23 cellular contexts compared by ENCODE assay signal in genomic region chr1:221782970-221783369, GRCh38. TPM values are rescaled to one million over a fixed set of nuclear protein-coding genes. Genes with fewer than 3 reads are reported as not detected.
DNase-seq lines count a peak whose midpoint lies in the region; ATAC-seq, FAIRE-seq and TF ChIP-seq lines count a peak whose summit lies in the region.
"Had no signal": no experiment of that assay in that cellular context is flagged by ENCODE, and none has a peak within 500 bp of the region (broad histone marks: within the 10 kb centered on the region; RNA-seq: fewer than 3 reads in every experiment).

No MANE protein-coding gene starts in this region.

- no peak overlapping the region for H3K9ac ChIP-seq in neural progenitor cell
- H3K9ac ChIP-seq: parathyroid adenoma had no signal

- CTCF ChIA-PET in activated CD4-positive, alpha-beta T cell treated with anti-CD3 and anti-CD28 coated beads for 36 hours (lab: Charles Lee): interaction anchor here (0.6 to 1.6 kb wide), 2 partner anchors 70 to 96 kb away, joined by 3 to 4 read pairs; no protein-coding TSS in a partner anchor

- no peak for DNase-seq in activated CD4-positive, alpha-beta T cell treated with anti-CD3 and anti-CD28 coated beads for 36 hours
- DNase-seq in activated CD4-positive, alpha-beta T cell treated with anti-CD3 and anti-CD28 coated beads for 1 hour: no peak
- DNase-seq in GM19239 (ENCODE audit: insufficient read length, low spot score) (no peak), neural progenitor cell (ENCODE audit: low spot score) (no peak), NCI-H2107 treated with DMSO at 0.1 percent for 48 hours (lab: John Stamatoyannopoulos, UW; ENCODE audit: unreplicated experiment) (no peak), C1 segment of cervical spinal cord (lab: John Stamatoyannopoulos, UW) (no peak)
- no peak for DNase-seq in activated T-helper 1 cell treated with anti-CD3 and anti-CD28 coated beads, Interleukin-12 subunit alpha, Interleukin-12 subunit beta, Interleukin-2, Interleukin-4 antibody, amounts not matched to agents 30 ng/mL and 10 ng/mL and 1 ng/mL, durations not matched to agents 14 hours and 24 hours and 36 hours (ENCODE audit: low spot score)
- DNase-seq: activated CD4-positive, alpha-beta T cell treated with anti-CD3 and anti-CD28 coated beads for 48 hours; aorta; BE2C; cerebellar nuclear complex; DMS53; effector CD4-positive, alpha-beta T cell; kidney glomerular epithelial cell; NCI-H1048; NCI-H2029; NCI-H446; Peyer's patch; upper lobe of left lung had no signal

- H3K27me3 Mint-ChIP-seq in activated CD4-positive, alpha-beta T cell treated with anti-CD3 and anti-CD28 coated beads for 36 hours: no peaks in the 10 kb centered on the region
- H3K27me3 Mint-ChIP-seq in activated T-helper 1 cell treated with anti-CD3 and anti-CD28 coated beads, Interleukin-12 subunit alpha, Interleukin-12 subunit beta, Interleukin-2, Interleukin-4 antibody, amounts not matched to agents 30 ng/mL and 10 ng/mL and 1 ng/mL, durations not matched to agents 14 hours and 24 hours and 36 hours (ENCODE audit: insufficient read depth): no peaks in the 10 kb centered on the region
- no peaks in the 10 kb centered on the region for H3K27me3 Mint-ChIP-seq in neural progenitor cell (ENCODE audit: insufficient read depth, low read depth)

- H3K27me3 ChIP-seq in neural progenitor cell: no peaks in the 10 kb centered on the region
- H3K27me3 ChIP-seq: BE2C, esophagus muscularis mucosa, Peyer's patch, upper lobe of left lung had no signal

- H3K79me2 ChIP-seq in neural progenitor cell (ENCODE audit: low read depth): no peaks in the 10 kb centered on the region
- H3K79me2 ChIP-seq: parathyroid adenoma had no signal

- H3K4me3 ChIP-seq in neural progenitor cell: no peak overlapping the region
- H3K4me3 ChIP-seq: esophagus muscularis mucosa, Peyer's patch, upper lobe of left lung had no signal

- POLR2A ChIA-PET in activated CD4-positive, alpha-beta T cell treated with anti-CD3 and anti-CD28 coated beads for 36 hours (lab: Charles Lee): no interaction called here

- ATAC-seq in activated CD4-positive, alpha-beta T cell treated with anti-CD3 and anti-CD28 coated beads for 36 hours: peak; percentile 13
- no peak for ATAC-seq in HG03354 (IDR thresholded peaks at IDR 0.05; ENCODE audit: poor library complexity, severe bottlenecking, unreplicated experiment)

- no peak overlapping the region for H3K4me3 Mint-ChIP-seq in activated CD4-positive, alpha-beta T cell treated with anti-CD3 and anti-CD28 coated beads for 36 hours
- peak overlapping the region; percentile 17 for H3K4me3 Mint-ChIP-seq in activated T-helper 1 cell treated with anti-CD3 and anti-CD28 coated beads, Interleukin-12 subunit alpha, Interleukin-12 subunit beta, Interleukin-2, Interleukin-4 antibody, amounts not matched to agents 30 ng/mL and 10 ng/mL and 1 ng/mL, durations not matched to agents 14 hours and 24 hours and 36 hours
- H3K4me3 Mint-ChIP-seq in neural progenitor cell: no peak overlapping the region
- H3K4me3 Mint-ChIP-seq: HFFc6 had no signal

- intact Hi-C loops in activated CD4-positive, alpha-beta T cell treated with anti-CD3 and anti-CD28 coated beads for 36 hours (cut with DNase I, micrococcal nuclease): no loop called here
- intact Hi-C loops in activated T-helper 1 cell treated with anti-CD3 and anti-CD28 coated beads, Interleukin-12 subunit alpha, Interleukin-12 subunit beta, Interleukin-2, Interleukin-4 antibody, amounts not matched to agents 30 ng/mL and 10 ng/mL and 1 ng/mL, durations not matched to agents 14 hours and 24 hours and 36 hours (cut with micrococcal nuclease): loop anchor here (1.0 kb wide), 1 partner anchor 11 kb away; no protein-coding TSS in a partner anchor

- peak overlapping the region; percentile 39 for H3K27ac Mint-ChIP-seq in activated CD4-positive, alpha-beta T cell treated with anti-CD3 and anti-CD28 coated beads for 36 hours
- peak overlapping the region; percentile 9 for H3K27ac Mint-ChIP-seq in activated T-helper 1 cell treated with anti-CD3 and anti-CD28 coated beads, Interleukin-12 subunit alpha, Interleukin-12 subunit beta, Interleukin-2, Interleukin-4 antibody, amounts not matched to agents 30 ng/mL and 10 ng/mL and 1 ng/mL, durations not matched to agents 14 hours and 24 hours and 36 hours
- H3K27ac Mint-ChIP-seq in neural progenitor cell: no peak overlapping the region
- H3K27ac Mint-ChIP-seq: HFFc6 had no signal

- H3K9me3 Mint-ChIP-seq in activated CD4-positive, alpha-beta T cell treated with anti-CD3 and anti-CD28 coated beads for 36 hours (ENCODE audit: low read depth): no peaks in the 10 kb centered on the region
- H3K9me3 Mint-ChIP-seq in activated T-helper 1 cell treated with anti-CD3 and anti-CD28 coated beads, Interleukin-12 subunit alpha, Interleukin-12 subunit beta, Interleukin-2, Interleukin-4 antibody, amounts not matched to agents 30 ng/mL and 10 ng/mL and 1 ng/mL, durations not matched to agents 14 hours and 24 hours and 36 hours: no peaks in the 10 kb centered on the region
- no peaks in the 10 kb centered on the region for H3K9me3 Mint-ChIP-seq in neural progenitor cell
- H3K9me3 Mint-ChIP-seq: HFFc6 had no signal

- H3F3A ChIP-seq in neural progenitor cell (ENCODE audit: low read depth): peaks cover under 1% of the 10 kb centered on the region

- no peak overlapping the region for H2AFZ ChIP-seq in neural progenitor cell (replicated peaks)
- H2AFZ ChIP-seq: parathyroid adenoma had no signal

- H3K9me3 ChIP-seq in neural progenitor cell (ENCODE audit: low read depth): no peaks in the 10 kb centered on the region
- H3K9me3 ChIP-seq: BE2C, esophagus muscularis mucosa, Peyer's patch, upper lobe of left lung had no signal

- peaks cover 15% of the 10 kb centered on the region for H3K4me1 ChIP-seq in neural progenitor cell
- H3K4me1 ChIP-seq: BE2C, esophagus muscularis mucosa, parathyroid adenoma had no signal

- TF ChIP-seq CTCF in neural progenitor cell (IDR thresholded peaks at IDR 0.05): no peak

- H4K20me1 ChIP-seq in neural progenitor cell (ENCODE audit: low read depth): no peaks in the 10 kb centered on the region

- no peaks in the 10 kb centered on the region for H3K36me3 ChIP-seq in neural progenitor cell
- H3K36me3 ChIP-seq: BE2C, esophagus muscularis mucosa, Peyer's patch, upper lobe of left lung had no signal

- peak; percentile 11 for FAIRE-seq in GM19239 (lab: Jason Lieb, UNC)

- H3K27ac ChIP-seq in neural progenitor cell: no peak overlapping the region
- H3K27ac ChIP-seq: esophagus muscularis mucosa, parathyroid adenoma, Peyer's patch, upper lobe of left lung had no signal

- no peaks in the 10 kb centered on the region for H3K36me3 Mint-ChIP-seq in activated CD4-positive, alpha-beta T cell treated with anti-CD3 and anti-CD28 coated beads for 36 hours (ENCODE audit: low read depth)
- H3K36me3 Mint-ChIP-seq in activated T-helper 1 cell treated with anti-CD3 and anti-CD28 coated beads, Interleukin-12 subunit alpha, Interleukin-12 subunit beta, Interleukin-2, Interleukin-4 antibody, amounts not matched to agents 30 ng/mL and 10 ng/mL and 1 ng/mL, durations not matched to agents 14 hours and 24 hours and 36 hours (ENCODE audit: low read depth): peaks cover 7% of the 10 kb centered on the region
- no peaks in the 10 kb centered on the region for H3K36me3 Mint-ChIP-seq in neural progenitor cell

- peak overlapping the region; percentile 9 for H3K4me2 ChIP-seq in neural progenitor cell

- H3K4me1 Mint-ChIP-seq in activated CD4-positive, alpha-beta T cell treated with anti-CD3 and anti-CD28 coated beads for 36 hours: peaks cover 51% of the 10 kb centered on the region
- peaks cover 77% of the 10 kb centered on the region for H3K4me1 Mint-ChIP-seq in activated T-helper 1 cell treated with anti-CD3 and anti-CD28 coated beads, Interleukin-12 subunit alpha, Interleukin-12 subunit beta, Interleukin-2, Interleukin-4 antibody, amounts not matched to agents 30 ng/mL and 10 ng/mL and 1 ng/mL, durations not matched to agents 14 hours and 24 hours and 36 hours (ENCODE audit: low read depth)
- peaks cover 6% of the 10 kb centered on the region for H3K4me1 Mint-ChIP-seq in neural progenitor cell

RNA-seq across cellular contexts. Expression of gene DUSP10, which starts 41.1 kb away (rescaled TPM):
- total RNA-seq in activated CD4-positive, alpha-beta T cell treated with anti-CD3 and anti-CD28 coated beads for 36 hours: 1 to 10 TPM; 7.3 to 9.2 TPM
- 19.2 and 19.4 TPM in 2 replicates for total RNA-seq in activated T-helper 1 cell treated with anti-CD3 and anti-CD28 coated beads, Interleukin-12 subunit alpha, Interleukin-12 subunit beta, Interleukin-2, Interleukin-4 antibody, amounts not matched to agents 30 ng/mL and 10 ng/mL and 1 ng/mL, durations not matched to agents 14 hours and 24 hours and 36 hours
- total RNA-seq in neural progenitor cell (ENCODE audit: low replicate concordance): 2.4 and 2.6 TPM in 2 replicates
